Comparison of ENCODE assay signal across 35 cellular contexts in genomic region chr6:91152824-91153223, GRCh38.
DNase-seq lines count a peak whose midpoint lies in the region; ATAC-seq, FAIRE-seq and TF ChIP-seq lines count a peak whose summit lies in the region.
"Had no signal": no experiment of that assay in that cellular context is flagged by ENCODE, and none has a peak within 500 bp of the region (broad histone marks: within the 10 kb centered on the region; RNA-seq: fewer than 3 reads in every experiment).

No MANE protein-coding gene starts in this region.

- POLR2A ChIA-PET in A673 (lab: Charles Lee; ENCODE audit: low non-redundant PET) = no interaction called here

- H3K9me2 ChIP-seq in neural cell (ENCODE audit: insufficient read depth, low read length) = no peaks in the 10 kb centered on the region

- CTCF ChIA-PET in A673 (lab: Charles Lee) = no interaction called here

- no peaks in the 10 kb centered on the region for H3K9me3 ChIP-seq in A673 (ENCODE audit: low read depth, low read length, poor library complexity, severe bottlenecking)
- no peaks in the 10 kb centered on the region for H3K9me3 ChIP-seq in neural cell (ENCODE audit: low read length)
- H3K9me3 ChIP-seq: A549; BE2C; BLaER1; BLaER1 treated with 17β-estradiol and CSF1 and Interleukin-3, amounts not matched to agents 10 nM and 100 nM; Caco-2 had no signal

- peak overlapping the region; percentile 43 for H3K9ac ChIP-seq in neural cell (ENCODE audit: low read length)
- H3K9ac ChIP-seq: BLaER1; BLaER1 treated with 17β-estradiol and CSF1 and Interleukin-3, amounts not matched to agents 10 nM and 100 nM had no signal

- no peaks in the 10 kb centered on the region for H3K36me3 ChIP-seq in A673 (ENCODE audit: insufficient read depth, low read length, poor library complexity, severe bottlenecking)
- no peaks in the 10 kb centered on the region for H3K36me3 ChIP-seq in bronchial epithelial cell (ENCODE audit: control insufficient read depth, insufficient read depth, low read length)
- H3K36me3 ChIP-seq in neural cell (ENCODE audit: insufficient read depth, low read length) = no peaks in the 10 kb centered on the region
- H3K36me3 ChIP-seq: BE2C; BLaER1; BLaER1 treated with 17β-estradiol and CSF1 and Interleukin-3, amounts not matched to agents 10 nM and 100 nM had no signal

- intact Hi-C loops in A673 (cut with micrococcal nuclease; ENCODE audit: unreplicated experiment) = no loop called here

- ATAC-seq in HG03442 (IDR thresholded peaks at IDR 0.05; ENCODE audit: unreplicated experiment) (no peak), HG02938 (IDR thresholded peaks at IDR 0.05; ENCODE audit: unreplicated experiment) (no peak), HG03135 (IDR thresholded peaks at IDR 0.05; ENCODE audit: unreplicated experiment) (no peak)
- ATAC-seq: A549; CD8-positive, alpha-beta T cell had no signal

- H3K4me3 ChIP-seq in A673 (ENCODE audit: low read depth, low read length, poor library complexity, severe bottlenecking) (no peak overlapping the region), bronchial epithelial cell (ENCODE audit: low read depth, low read length) (no peak overlapping the region), neural cell (ENCODE audit: low read length) (peak overlapping the region; percentile 21)
- H3K4me3 ChIP-seq: A549; BLaER1; BLaER1 treated with 17β-estradiol and CSF1 and Interleukin-3, amounts not matched to agents 10 nM and 100 nM had no signal

- no TSS peak for BruUV-seq in A673 (replicated peaks; lab: Mats Ljungman, UMichigan)

- DNase-seq in A673 (ENCODE audit: low spot score) (no peak), OCI-M1 (lab: John Stamatoyannopoulos, UW) (peak; percentile 12), bronchial epithelial cell (ENCODE audit: low read depth) (no peak), NCI-H146 treated with DMSO at 0.1 percent for 48 hours (lab: John Stamatoyannopoulos, UW; ENCODE audit: unreplicated experiment) (no peak)
- DNase-seq: 8988T; ACHN; AML-193; BE2C; C1 segment of cervical spinal cord; Caco-2; Calu3; CD4-positive, alpha-beta memory T cell; CD4-positive, alpha-beta T cell; CD4-positive, CD25-positive, alpha-beta regulatory T cell; CD8-positive, alpha-beta memory T cell; CD8-positive, alpha-beta T cell; COR-L47; DMS 273 treated with DMSO at 0.1 percent for 48 hours; DMS153; DMS53; DMS79; DMS79 treated with DMSO at 0.1 percent for 48 hours; DND-41; EL had no signal

- H3K4me2 ChIP-seq in neural cell (ENCODE audit: low read length) = peak overlapping the region; percentile 4
- H3K4me2 ChIP-seq: A549; BLaER1; BLaER1 treated with 17β-estradiol and CSF1 and Interleukin-3, amounts not matched to agents 10 nM and 100 nM had no signal

- no peak for TF ChIP-seq RAD21 in neural cell (conservative IDR thresholded peaks at IDR 0.05)

- peak overlapping the region; percentile 38 for H3K27ac ChIP-seq in A673 (ENCODE audit: low read depth, low read length, poor library complexity, severe bottlenecking)
- peak overlapping the region; percentile 87 for H3K27ac ChIP-seq in neural cell (ENCODE audit: low read length)
- H3K27ac ChIP-seq: 22Rv1; A549; BLaER1; BLaER1 treated with 17β-estradiol and CSF1 and Interleukin-3, amounts not matched to agents 10 nM and 100 nM; C4-2B had no signal

- no peak overlapping the region for H2AFZ ChIP-seq in neural cell (ENCODE audit: low read depth, low read length)

- peak; percentile 81 for FAIRE-seq in bronchial epithelial cell (lab: Jason Lieb, UNC)
- FAIRE-seq: A204.1, A549, D721Med had no signal

- H3K27me3 ChIP-seq in A673 (replicated peaks; ENCODE audit: insufficient read depth, low read depth, low read length, poor library complexity) (no peaks in the 10 kb centered on the region), bronchial epithelial cell (ENCODE audit: control insufficient read depth, insufficient read depth, low read length) (no peaks in the 10 kb centered on the region), neural cell (ENCODE audit: insufficient read depth, low read depth, low read length) (no peaks in the 10 kb centered on the region)
- H3K27me3 ChIP-seq: BLaER1; BLaER1 treated with 17β-estradiol and CSF1 and Interleukin-3, amounts not matched to agents 10 nM and 100 nM had no signal

- H3K4me1 ChIP-seq in A673 (ENCODE audit: insufficient read depth, low read length, poor library complexity, severe bottlenecking) = peaks cover 82% of the 10 kb centered on the region
- H3K4me1 ChIP-seq: A549, BE2C, Caco-2 had no signal

- no peak for TF ChIP-seq CTCF in A673 (conservative IDR thresholded peaks at IDR 0.05; ENCODE audit: low read depth, low read length)
- no peak for TF ChIP-seq CTCF in bronchial epithelial cell (IDR thresholded peaks at IDR 0.05; ENCODE audit: insufficient read depth, low read length, severe bottlenecking)
- no peak for TF ChIP-seq CTCF in neural cell (IDR thresholded peaks at IDR 0.05; ENCODE audit: poor library complexity, severe bottlenecking)

- H4K20me1 ChIP-seq in neural cell (ENCODE audit: insufficient read depth) = no peaks in the 10 kb centered on the region
- H4K20me1 ChIP-seq: BLaER1; BLaER1 treated with 17β-estradiol and CSF1 and Interleukin-3, amounts not matched to agents 10 nM and 100 nM had no signal

- H3K79me2 ChIP-seq in neural cell (replicated peaks; ENCODE audit: insufficient read depth, low read length) = no peaks in the 10 kb centered on the region

- H3F3A ChIP-seq in neural cell (ENCODE audit: insufficient read depth, low read length, poor library complexity, severe bottlenecking) = peaks cover 4% of the 10 kb centered on the region

- TF ChIP-seq EP300 in neural cell (conservative IDR thresholded peaks at IDR 0.05; ENCODE audit: poor library complexity, severe bottlenecking) = peak; percentile 95

TF ChIP-seq in neural cell, 6 proteins besides CTCF, POLR2A, EP300 and RAD21:
- TF ChIP-seq REST (IDR thresholded peaks at IDR 0.05; ENCODE audit: borderline replicate concordance) (peak; percentile 76), EZH2 (IDR thresholded peaks at IDR 0.05; ENCODE audit: borderline replicate concordance, insufficient read depth, low read length, poor library complexity, severe bottlenecking) (no peak), POLR2AphosphoS5 (IDR thresholded peaks at IDR 0.05) (peak; percentile 27)
